Comparison of ENCODE assay signal across 11 cellular contexts in the genomic region with DNA sequence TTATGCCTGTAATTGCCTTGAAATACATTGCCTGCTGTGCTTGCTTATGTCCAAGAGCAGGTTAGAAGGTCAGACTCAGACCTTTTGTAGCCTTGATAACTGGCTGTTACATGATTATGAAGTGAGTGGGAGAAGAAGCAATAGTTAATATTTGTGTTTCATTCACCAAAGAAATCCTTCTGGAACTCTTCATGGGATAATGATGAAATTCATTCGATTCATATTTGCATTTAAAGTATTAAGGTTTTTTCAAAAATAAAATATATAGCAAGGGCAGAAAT.
"Had no signal": no experiment of that assay in that cellular context is flagged by ENCODE, and none has a peak within 500 bp of the region (broad histone marks: within the 10 kb centered on the region; RNA-seq: fewer than 3 reads in every experiment).

No MANE protein-coding gene starts in this region.

- H3K27me3 ChIP-seq: ovary, stomach, tibial artery, vagina had no signal

- H3K4me3 ChIP-seq: ovary, stomach, tibial artery, vagina had no signal

- H3K27ac ChIP-seq: foreskin keratinocyte, ovary, stomach, tibial artery, vagina had no signal

- ATAC-seq: activated CD8-positive, alpha-beta memory T cell treated with anti-CD3 and anti-CD28 coated beads, Interleukin-2, amount 10 ng/mL, durations not matched to agents 7 days and 5 days; activated naive CD4-positive, alpha-beta T cell treated with anti-CD3 and anti-CD28 coated beads, Interleukin-2, amount 50 U/mL, for 72 hours; foreskin keratinocyte had no signal

- H3K36me3 ChIP-seq: ovary, stomach, tibial artery, vagina had no signal

- H3K9me3 ChIP-seq: ovary, stomach, tibial artery, vagina had no signal

- H3K4me1 ChIP-seq: foreskin keratinocyte, vagina had no signal

- DNase-seq: activated CD4-positive, alpha-beta T cell treated with anti-CD3 and anti-CD28 coated beads, Interleukin-2, amount 50 U/mL, for 48 hours; activated CD4-positive, CD25-positive, alpha-beta regulatory T cell treated with anti-CD3 and anti-CD28 coated beads, Interleukin-2, amount 50 U/mL, for 72 hours; activated CD8-positive, alpha-beta memory T cell treated with anti-CD3 and anti-CD28 coated beads, Interleukin-2, amount 10 ng/mL, durations not matched to agents 7 days and 5 days; activated effector memory CD4-positive, alpha-beta T cell treated with Interleukin-2 at 50 U/mL for 16 hours; activated T-cell treated with anti-CD3 and anti-CD28 coated beads, Interleukin-2, amount 50 U/mL, for 24 hours; foreskin keratinocyte; ovary; stomach; tibial artery had no signal
